In genomic region chr6:71396410-71396801, GRCh38 we compare ENCODE assay signal across 10 cellular contexts.
DNase-seq lines count a peak whose midpoint lies in the region; ATAC-seq and TF ChIP-seq lines count a peak whose summit lies in the region.
"Had no signal": no experiment of that assay in that cellular context is flagged by ENCODE, and none has a peak within 500 bp of the region (broad histone marks: within the 10 kb centered on the region; RNA-seq: fewer than 3 reads in every experiment).

No MANE protein-coding gene starts in this region.

- TF ChIP-seq CTCF in left ventricle myocardium inferior (IDR thresholded peaks at IDR 0.05; ENCODE audit: borderline replicate concordance) = no peak
- no peak for TF ChIP-seq CTCF in upper lobe of left lung (IDR thresholded peaks at IDR 0.05)

- intact Hi-C loops in left ventricle myocardium inferior (cut with micrococcal nuclease) = no loop called here
- intact Hi-C loops in left ventricle myocardium superior (cut with micrococcal nuclease) = no loop called here

- 77 to 88% methylated on average over 2 of the region's 2 CpGs for WGBS in upper lobe of left lung, 2 donors

- DNase-seq in left ventricle myocardium inferior = no peak
- DNase-seq in left ventricle myocardium superior = no peak
- no peak for DNase-seq in upper lobe of left lung
- no peak for DNase-seq in HAP-1 (ENCODE audit: low spot score in 2 of 2)
- DNase-seq in RPMI8226 = no peak
- DNase-seq in OCI-M1 (lab: John Stamatoyannopoulos, UW) = no peak
- DNase-seq: NCI-H1092, pancreas had no signal

- ATAC-seq in left ventricle myocardium superior = no peak
- ATAC-seq in HG02678 (IDR thresholded peaks at IDR 0.05; ENCODE audit: unreplicated experiment) = peak; percentile 80
- ATAC-seq in HG03558 (IDR thresholded peaks at IDR 0.05; ENCODE audit: extremely low read depth, unreplicated experiment) = peak; percentile 95
- no peak for ATAC-seq in upper lobe of left lung (ENCODE audit: low FRiP score in 2 of 2)

- peaks cover 89% of the 10 kb centered on the region for H3K4me1 ChIP-seq in left ventricle myocardium inferior
- peaks cover 40 to 63% (median 54%) of the 10 kb centered on the region in 4 donors for H3K4me1 ChIP-seq in upper lobe of left lung
- H3K4me1 ChIP-seq in HAP-1 = no peaks in the 10 kb centered on the region

- TF ChIP-seq EP300 in upper lobe of left lung (IDR thresholded peaks at IDR 0.05) = no peak

- H3K9me3 ChIP-seq in left ventricle myocardium inferior (replicated peaks) (no peaks in the 10 kb centered on the region), upper lobe of left lung (no peaks in the 10 kb centered on the region), HAP-1 (no peaks in the 10 kb centered on the region)
- H3K9me3 ChIP-seq: pancreas had no signal

- in situ Hi-C loops in HAP-1 (cut with MboI; ENCODE audit: low sequenced_read_pairs) = loop anchor here (25.0 kb wide), 1 partner anchor 691 kb away; no protein-coding TSS in a partner anchor

- H3K27ac ChIP-seq in left ventricle myocardium inferior (replicated peaks) (peak overlapping the region; percentile 83), upper lobe of left lung (peak overlapping the region in 3 of 4 donors; percentile 25 to 77 (median 73))
- H3K27ac ChIP-seq: pancreas had no signal

- H3K4me3 ChIP-seq in left ventricle myocardium inferior (no peak overlapping the region), upper lobe of left lung (no peak overlapping the region), HAP-1 (no peak overlapping the region)
- H3K4me3 ChIP-seq: pancreas had no signal

- H3K36me3 ChIP-seq in left ventricle myocardium inferior (peaks cover 11% of the 10 kb centered on the region), upper lobe of left lung (peaks cover 0 to 15% (median 4%) of the 10 kb centered on the region in 4 donors), HAP-1 (replicated peaks) (no peaks in the 10 kb centered on the region)

- no peaks in the 10 kb centered on the region for H3K27me3 ChIP-seq in left ventricle myocardium inferior (ENCODE audit: low read depth)
- no peaks in the 10 kb centered on the region for H3K27me3 ChIP-seq in upper lobe of left lung
- H3K27me3 ChIP-seq in HAP-1 (ENCODE audit: low read depth) = 0 out of 2 replicates have a peak, but pooled peaks cover 7% of the 10 kb centered on the region
- H3K27me3 ChIP-seq: pancreas had no signal

- no peak for TF ChIP-seq POLR2A in upper lobe of left lung (IDR thresholded peaks at IDR 0.05)

Comparison
In these comparisons a context has a peak if more than half of its experiments do, and no peak if none do; other contexts are left out.
1. ATAC-seq: peak in HG02678 (single experiment) and HG03558 (single experiment); none in left ventricle myocardium superior (single experiment) and upper lobe of left lung (0 of 2).